28 cellular contexts compared by ENCODE assay signal in genomic region chr16:82257990-82258389, GRCh38.
"Had no signal": no experiment of that assay in that cellular context is flagged by ENCODE, and none has a peak within 500 bp of the region (broad histone marks: within the 10 kb centered on the region; RNA-seq: fewer than 3 reads in every experiment).

No MANE protein-coding gene starts in this region.

- H3K36me3 Mint-ChIP-seq: naive thymus-derived CD4-positive, alpha-beta T cell; natural killer cell; stimulated activated effector memory CD8-positive, alpha-beta T cell treated with anti-CD3 and anti-CD28 coated beads, Interleukin-12 subunit alpha, Interleukin-12 subunit beta, amount 100 ng/mL, for 72 hours; stimulated activated naive B cell treated with anti-CD40 and anti-IgM and Interleukin-4, amounts not matched to agents 10 μg/mL and 1 μg/mL and 100 μg/mL, for 72 hours had no signal

- H3K27ac Mint-ChIP-seq: naive thymus-derived CD4-positive, alpha-beta T cell; natural killer cell; nephron; progenitor cell of endocrine pancreas; stimulated activated effector memory CD8-positive, alpha-beta T cell treated with anti-CD3 and anti-CD28 coated beads, Interleukin-12 subunit alpha, Interleukin-12 subunit beta, amount 100 ng/mL, for 72 hours; stimulated activated naive B cell treated with anti-CD40 and anti-IgM and Interleukin-4, amounts not matched to agents 10 μg/mL and 1 μg/mL and 100 μg/mL, for 72 hours; stimulated activated naive CD8-positive, alpha-beta T cell treated with anti-CD3 and anti-CD28 coated beads, Interleukin-15, amount 100 ng/mL, for 72 hours had no signal

- H3K27ac ChIP-seq: ovary, parathyroid adenoma, psoas muscle, right lobe of liver, sigmoid colon, suprapubic skin, testis, tibial artery, transverse colon, upper lobe of left lung, vagina had no signal

- H2AFZ ChIP-seq: parathyroid adenoma had no signal

- H3K4me1 ChIP-seq: parathyroid adenoma, psoas muscle, right lobe of liver, sigmoid colon, suprapubic skin, testis, tibial artery, transverse colon, upper lobe of left lung, vagina had no signal

- H3K4me3 ChIP-seq: ovary, psoas muscle, right lobe of liver, sigmoid colon, suprapubic skin, testis, tibial artery, transverse colon, upper lobe of left lung, vagina had no signal

- DNase-seq: naive thymus-derived CD4-positive, alpha-beta T cell; natural killer cell; occipital lobe; ovary; posterior cingulate gyrus; psoas muscle; right cardiac atrium; right lobe of liver; sigmoid colon; small intestine; stimulated activated CD4-positive, alpha-beta T cell treated with anti-CD3 and anti-CD28 coated beads, Interleukin-15, amount 100 ng/mL, for 24 hours; stimulated activated CD4-positive, alpha-beta T cell treated with anti-CD3 and anti-CD28 coated beads, Interleukin-2, amount 100 ng/mL, for 24 hours; stimulated activated CD4-positive, alpha-beta T cell treated with anti-CD3 and anti-CD28 coated beads, Interleukin-2, amount 100 ng/mL, for 48 hours; stimulated activated CD4-positive, alpha-beta T cell treated with anti-CD3 and anti-CD28 coated beads, Interleukin-4, amount 100 ng/mL, for 24 hours; stimulated activated naive B cell treated with anti-CD40 and anti-IgM and Interleukin-4, amounts not matched to agents 10 μg/mL and 1 μg/mL and 100 μg/mL, for 72 hours; stimulated activated naive CD8-positive, alpha-beta T cell treated with anti-CD3 and anti-CD28 coated beads, Interleukin-15, amount 100 ng/mL, for 72 hours; stimulated activated naive CD8-positive, alpha-beta T cell treated with anti-CD3 and anti-CD28 coated beads, Interleukin-15, Interleukin-2, amounts not matched to agents 100 U/mL and 50 U/mL, for 24 hours; substantia nigra; testis; tibial artery; transverse colon; upper lobe of left lung had no signal

- H3K27me3 ChIP-seq: ovary, right lobe of liver, sigmoid colon, suprapubic skin, testis, tibial artery, transverse colon, upper lobe of left lung, vagina had no signal

- ATAC-seq: naive thymus-derived CD4-positive, alpha-beta T cell; natural killer cell; psoas muscle; right lobe of liver; stimulated activated effector memory CD8-positive, alpha-beta T cell treated with anti-CD3 and anti-CD28 coated beads, Interleukin-12 subunit alpha, Interleukin-12 subunit beta, amount 100 ng/mL, for 72 hours; stimulated activated naive B cell treated with anti-CD40 and anti-IgM and Interleukin-4, amounts not matched to agents 10 μg/mL and 1 μg/mL and 100 μg/mL, for 72 hours; stimulated activated naive CD8-positive, alpha-beta T cell treated with anti-CD3 and anti-CD28 coated beads, Interleukin-15, amount 100 ng/mL, for 72 hours; stimulated activated naive CD8-positive, alpha-beta T cell treated with anti-CD3 and anti-CD28 coated beads, Interleukin-15, Interleukin-2, amounts not matched to agents 100 U/mL and 50 U/mL, for 24 hours had no signal

- H3K9me3 ChIP-seq: ovary, psoas muscle, right lobe of liver, sigmoid colon, suprapubic skin, testis, tibial artery, transverse colon, upper lobe of left lung, vagina had no signal

- H3K9me3 Mint-ChIP-seq: natural killer cell, nephron had no signal

- H3K4me1 Mint-ChIP-seq: natural killer cell; nephron; stimulated activated naive B cell treated with anti-CD40 and anti-IgM and Interleukin-4, amounts not matched to agents 10 μg/mL and 1 μg/mL and 100 μg/mL, for 72 hours; stimulated activated naive CD8-positive, alpha-beta T cell treated with anti-CD3 and anti-CD28 coated beads, Interleukin-15, amount 100 ng/mL, for 72 hours had no signal

- H3K9ac ChIP-seq: parathyroid adenoma had no signal

- H3K4me3 Mint-ChIP-seq: naive thymus-derived CD4-positive, alpha-beta T cell; natural killer cell; nephron; stimulated activated effector memory CD8-positive, alpha-beta T cell treated with anti-CD3 and anti-CD28 coated beads, Interleukin-12 subunit alpha, Interleukin-12 subunit beta, amount 100 ng/mL, for 72 hours; stimulated activated naive B cell treated with anti-CD40 and anti-IgM and Interleukin-4, amounts not matched to agents 10 μg/mL and 1 μg/mL and 100 μg/mL, for 72 hours; stimulated activated naive CD8-positive, alpha-beta T cell treated with anti-CD3 and anti-CD28 coated beads, Interleukin-15, amount 100 ng/mL, for 72 hours had no signal

- H3K36me3 ChIP-seq: ovary, right lobe of liver, sigmoid colon, suprapubic skin, tibial artery, transverse colon, upper lobe of left lung, vagina had no signal

- H3K79me2 ChIP-seq: parathyroid adenoma had no signal
